ENCODE assay signal across 1 cellular context in genomic region chr10:788796-789748, GRCh38.
TF ChIP-seq lines count a peak whose summit lies in the region.

No MANE protein-coding gene starts in this region.

TF ChIP-seq in GM12878, 131 proteins besides CTCF, POLR2A, EP300 and RAD21 (continued from another document):
- TF ChIP-seq ZNF687 (IDR thresholded peaks at IDR 0.05) (no peak), IKZF2 (IDR thresholded peaks at IDR 0.05) (no peak), TCF7 (IDR thresholded peaks at IDR 0.05; ENCODE audit: borderline replicate concordance) (no peak)
- TF ChIP-seq, protein P1, sequence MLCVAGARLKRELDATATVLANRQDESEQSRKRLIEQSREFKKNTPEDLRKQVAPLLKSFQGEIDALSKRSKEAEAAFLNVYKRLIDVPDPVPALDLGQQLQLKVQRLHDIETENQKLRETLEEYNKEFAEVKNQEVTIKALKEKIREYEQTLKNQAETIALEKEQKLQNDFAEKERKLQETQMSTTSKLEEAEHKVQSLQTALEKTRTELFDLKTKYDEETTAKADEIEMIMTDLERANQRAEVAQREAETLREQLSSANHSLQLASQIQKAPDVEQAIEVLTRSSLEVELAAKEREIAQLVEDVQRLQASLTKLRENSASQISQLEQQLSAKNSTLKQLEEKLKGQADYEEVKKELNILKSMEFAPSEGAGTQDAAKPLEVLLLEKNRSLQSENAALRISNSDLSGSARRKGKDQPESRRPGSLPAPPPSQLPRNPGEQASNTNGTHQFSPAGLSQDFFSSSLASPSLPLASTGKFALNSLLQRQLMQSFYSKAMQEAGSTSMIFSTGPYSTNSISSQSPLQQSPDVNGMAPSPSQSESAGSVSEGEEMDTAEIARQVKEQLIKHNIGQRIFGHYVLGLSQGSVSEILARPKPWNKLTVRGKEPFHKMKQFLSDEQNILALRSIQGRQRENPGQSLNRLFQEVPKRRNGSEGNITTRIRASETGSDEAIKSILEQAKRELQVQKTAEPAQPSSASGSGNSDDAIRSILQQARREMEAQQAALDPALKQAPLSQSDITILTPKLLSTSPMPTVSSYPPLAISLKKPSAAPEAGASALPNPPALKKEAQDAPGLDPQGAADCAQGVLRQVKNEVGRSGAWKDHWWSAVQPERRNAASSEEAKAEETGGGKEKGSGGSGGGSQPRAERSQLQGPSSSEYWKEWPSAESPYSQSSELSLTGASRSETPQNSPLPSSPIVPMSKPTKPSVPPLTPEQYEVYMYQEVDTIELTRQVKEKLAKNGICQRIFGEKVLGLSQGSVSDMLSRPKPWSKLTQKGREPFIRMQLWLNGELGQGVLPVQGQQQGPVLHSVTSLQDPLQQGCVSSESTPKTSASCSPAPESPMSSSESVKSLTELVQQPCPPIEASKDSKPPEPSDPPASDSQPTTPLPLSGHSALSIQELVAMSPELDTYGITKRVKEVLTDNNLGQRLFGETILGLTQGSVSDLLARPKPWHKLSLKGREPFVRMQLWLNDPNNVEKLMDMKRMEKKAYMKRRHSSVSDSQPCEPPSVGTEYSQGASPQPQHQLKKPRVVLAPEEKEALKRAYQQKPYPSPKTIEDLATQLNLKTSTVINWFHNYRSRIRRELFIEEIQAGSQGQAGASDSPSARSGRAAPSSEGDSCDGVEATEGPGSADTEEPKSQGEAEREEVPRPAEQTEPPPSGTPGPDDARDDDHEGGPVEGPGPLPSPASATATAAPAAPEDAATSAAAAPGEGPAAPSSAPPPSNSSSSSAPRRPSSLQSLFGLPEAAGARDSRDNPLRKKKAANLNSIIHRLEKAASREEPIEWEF (IDR thresholded peaks at IDR 0.05; ENCODE audit: insufficient replicate concordance, low read depth, low read length) = no peak
